Comparison of ENCODE assay signal across 1 cellular context in the genomic region with DNA sequence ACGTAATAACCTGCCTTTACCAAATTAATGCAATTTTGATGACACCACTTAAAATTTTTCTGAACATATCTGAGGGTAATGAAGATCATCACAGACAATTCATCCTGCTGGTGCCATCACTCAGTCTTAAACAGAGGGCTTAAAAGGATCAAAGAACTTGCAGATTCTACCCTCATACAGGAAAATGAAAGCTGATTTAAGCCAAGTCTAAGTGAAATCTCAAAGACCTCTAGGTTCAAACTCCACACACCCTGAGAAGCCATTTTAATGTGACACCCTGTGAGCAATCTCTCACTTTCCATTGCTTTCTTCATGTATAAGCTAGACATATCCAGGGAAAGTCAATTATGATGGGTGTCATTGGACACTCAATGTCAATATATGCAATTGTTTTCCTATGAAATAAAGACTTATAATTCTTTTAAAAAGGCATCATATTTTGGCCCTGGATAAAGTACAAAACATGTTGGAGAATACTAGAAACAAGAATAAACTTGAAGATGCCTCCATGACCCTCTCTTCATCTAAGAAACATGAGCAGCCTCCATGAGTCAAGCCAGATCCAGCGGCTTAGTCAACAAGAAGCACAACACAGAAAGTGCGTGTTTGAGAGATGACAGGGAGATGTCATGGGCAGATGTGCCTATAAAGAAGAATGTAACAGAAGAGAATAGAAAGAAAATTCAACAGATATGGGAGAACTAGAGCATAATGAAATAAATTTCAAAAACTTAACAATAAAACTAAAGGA.
TF ChIP-seq lines count a peak whose summit lies in the region.

No MANE protein-coding gene starts in this region.

TF ChIP-seq in HepG2, 621 proteins besides CTCF, POLR2A, EP300 and RAD21 (continued from another document):
- TF ChIP-seq, protein P1, sequence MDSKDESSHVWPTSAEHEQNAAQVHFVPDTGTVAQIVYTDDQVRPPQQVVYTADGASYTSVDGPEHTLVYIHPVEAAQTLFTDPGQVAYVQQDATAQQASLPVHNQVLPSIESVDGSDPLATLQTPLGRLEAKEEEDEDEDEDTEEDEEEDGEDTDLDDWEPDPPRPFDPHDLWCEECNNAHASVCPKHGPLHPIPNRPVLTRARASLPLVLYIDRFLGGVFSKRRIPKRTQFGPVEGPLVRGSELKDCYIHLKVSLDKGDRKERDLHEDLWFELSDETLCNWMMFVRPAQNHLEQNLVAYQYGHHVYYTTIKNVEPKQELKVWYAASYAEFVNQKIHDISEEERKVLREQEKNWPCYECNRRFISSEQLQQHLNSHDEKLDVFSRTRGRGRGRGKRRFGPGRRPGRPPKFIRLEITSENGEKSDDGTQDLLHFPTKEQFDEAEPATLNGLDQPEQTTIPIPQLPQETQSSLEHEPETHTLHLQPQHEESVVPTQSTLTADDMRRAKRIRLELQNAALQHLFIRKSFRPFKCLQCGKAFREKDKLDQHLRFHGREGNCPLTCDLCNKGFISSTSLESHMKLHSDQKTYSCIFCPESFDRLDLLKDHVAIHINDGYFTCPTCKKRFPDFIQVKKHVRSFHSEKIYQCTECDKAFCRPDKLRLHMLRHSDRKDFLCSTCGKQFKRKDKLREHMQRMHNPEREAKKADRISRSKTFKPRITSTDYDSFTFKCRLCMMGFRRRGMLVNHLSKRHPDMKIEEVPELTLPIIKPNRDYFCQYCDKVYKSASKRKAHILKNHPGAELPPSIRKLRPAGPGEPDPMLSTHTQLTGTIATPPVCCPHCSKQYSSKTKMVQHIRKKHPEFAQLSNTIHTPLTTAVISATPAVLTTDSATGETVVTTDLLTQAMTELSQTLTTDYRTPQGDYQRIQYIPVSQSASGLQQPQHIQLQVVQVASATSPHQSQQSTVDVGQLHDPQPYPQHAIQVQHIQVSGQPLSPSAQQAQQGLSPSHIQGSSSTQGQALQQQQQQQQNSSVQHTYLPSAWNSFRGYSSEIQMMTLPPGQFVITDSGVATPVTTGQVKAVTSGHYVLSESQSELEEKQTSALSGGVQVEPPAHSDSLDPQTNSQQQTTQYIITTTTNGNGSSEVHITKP (CRISPR knock-in tag; IDR thresholded peaks at IDR 0.05; ENCODE audit: low read depth) = no peak
